Comparison of ENCODE assay signal across 1 cellular context in genomic region chr14:94689985-94690400, GRCh38.
TF ChIP-seq lines count a peak whose summit lies in the region.

No MANE protein-coding gene starts in this region.

TF ChIP-seq in IMR-90, 13 proteins besides CTCF, POLR2A, EP300 and RAD21 (continued from another document):
- TF ChIP-seq ELK1 (IDR thresholded peaks at IDR 0.05; ENCODE audit: borderline replicate concordance, low read depth, low read length), result no peak
- TF ChIP-seq MXI1 (IDR thresholded peaks at IDR 0.05; ENCODE audit: borderline replicate concordance, low read depth, low read length), result no peak
- no peak for TF ChIP-seq CEBPB (IDR thresholded peaks at IDR 0.05; ENCODE audit: low read depth, low read length)
- TF ChIP-seq NFE2L2 (IDR thresholded peaks at IDR 0.05; ENCODE audit: low read depth, low read length), result no peak
